8 cellular contexts compared by ENCODE assay signal in genomic region chr1:9629445-9630201, GRCh38. TPM values are rescaled to one million over a fixed set of nuclear protein-coding genes. Genes with fewer than 3 reads are reported as not detected.
DNase-seq lines count a peak whose midpoint lies in the region; ATAC-seq and TF ChIP-seq lines count a peak whose summit lies in the region.

No MANE protein-coding gene starts in this region.

- peaks cover 0 to 2% (median 0%) of the 10 kb centered on the region in 5 donors for H3K27me3 Mint-ChIP-seq in naive thymus-derived CD4-positive, alpha-beta T cell

- H3K9me3 ChIP-seq in OCI-LY1 (ENCODE audit: low read length) = no peaks in the 10 kb centered on the region; the same call in 1 of the 2 replicates
- H3K9me3 ChIP-seq in naive thymus-derived CD4-positive, alpha-beta T cell (ENCODE audit: control insufficient read depth in 2 of 3, low read length in 3 of 3) = no peaks in the 10 kb centered on the region
- H3K9me3 ChIP-seq in gastroesophageal sphincter = no peaks in the 10 kb centered on the region

- ATAC-seq in naive thymus-derived CD4-positive, alpha-beta T cell = peak; percentile 69
- no peak for ATAC-seq in gastroesophageal sphincter

- POLR2A ChIA-PET in naive thymus-derived CD4-positive, alpha-beta T cell (lab: Charles Lee) = interaction anchor here (0.6 to 10.3 kb wide), 23 partner anchors 13 to 197 kb away, joined by 3 to 439 read pairs (median 6); partner anchors contain the start of genes PIK3CD and TMEM201

- no peaks in the 10 kb centered on the region for H3K79me2 ChIP-seq in OCI-LY1 (ENCODE audit: insufficient read depth, low read length)

- peak overlapping the region; percentile 65 for H3K4me2 ChIP-seq in OCI-LY1 (ENCODE audit: low read length)

- no peaks in the 10 kb centered on the region for H4K20me1 ChIP-seq in OCI-LY1 (ENCODE audit: insufficient read depth, low read length)

- TF ChIP-seq EP300 in gastroesophageal sphincter (IDR thresholded peaks at IDR 0.05) = no peak

- no peak for TF ChIP-seq POLR2A in gastroesophageal sphincter (IDR thresholded peaks at IDR 0.05)

- DNase-seq in GM10266 (ENCODE audit: extremely low spot score) = peak; percentile 77
- DNase-seq in activated T-helper 1 cell treated with anti-CD3 and anti-CD28 coated beads, Interleukin-2, amount 50 U/mL, for 16 hours (ENCODE audit: low read depth in 1 of 2, low spot score in 1 of 2) = peak; percentile 55
- peak; percentile 53 to 86 (median 83) for DNase-seq in naive thymus-derived CD4-positive, alpha-beta T cell
- no peak for DNase-seq in middle frontal gyrus (ENCODE audit: extremely low spot score, low spot score)
- no peak for DNase-seq in NCI-H2171 (lab: John Stamatoyannopoulos, UW)
- no peak for DNase-seq in NCI-H1694 (lab: John Stamatoyannopoulos, UW)

- peak overlapping the region; percentile 85 to 98 (median 94) for H3K27ac Mint-ChIP-seq in naive thymus-derived CD4-positive, alpha-beta T cell

- peaks cover 55% of the 10 kb centered on the region for H3K4me1 ChIP-seq in OCI-LY1 (ENCODE audit: insufficient read depth, low read length, severe bottlenecking)
- H3K4me1 ChIP-seq in naive thymus-derived CD4-positive, alpha-beta T cell (ENCODE audit: control insufficient read depth in 2 of 2, insufficient read depth in 2 of 2, low read length in 2 of 2) = peaks cover 35 to 38% of the 10 kb centered on the region in 2 donors
- peaks cover 0 to 12% (median 0%) of the 10 kb centered on the region in 3 donors for H3K4me1 ChIP-seq in gastroesophageal sphincter

- H3K9me3 Mint-ChIP-seq in naive thymus-derived CD4-positive, alpha-beta T cell = peaks cover 0 to 1% (median 0%) of the 10 kb centered on the region in 11 donors

- no peak overlapping the region for H2AFZ ChIP-seq in OCI-LY1 (ENCODE audit: low read length)

- TF ChIP-seq CTCF in GM10266 (IDR thresholded peaks at IDR 0.05; ENCODE audit: control insufficient read depth, insufficient read depth, low read depth, missing control alignments) (no peak), OCI-LY1 (IDR thresholded peaks at IDR 0.05; ENCODE audit: low read length) (no peak), gastroesophageal sphincter (IDR thresholded peaks at IDR 0.05) (no peak)

- whole genome bisulfite sequencing in gastroesophageal sphincter (ENCODE audit: low coverage in 1 of 2), 2 donors = 0 to 73% methylated on average over 1 to 15 of the region's 29 CpGs

- peak overlapping the region; percentile 47 for H3K4me3 ChIP-seq in OCI-LY1 (ENCODE audit: low read depth, low read length, poor library complexity, severe bottlenecking)
- H3K4me3 ChIP-seq in naive thymus-derived CD4-positive, alpha-beta T cell (ENCODE audit: low read length) = peak overlapping the region; percentile 64
- peak overlapping the region in 1 of 2 donors; percentile 10 for H3K4me3 ChIP-seq in gastroesophageal sphincter

- H3K9ac ChIP-seq in OCI-LY1 (ENCODE audit: low read length) = peak overlapping the region; percentile 58

- H3K27me3 ChIP-seq in OCI-LY1 (ENCODE audit: insufficient read depth, low read length) (no peaks in the 10 kb centered on the region), gastroesophageal sphincter (peaks cover 19% of the 10 kb centered on the region)
- H3K27me3 ChIP-seq in naive thymus-derived CD4-positive, alpha-beta T cell (ENCODE audit: control insufficient read depth in 2 of 2, insufficient read depth in 2 of 2, low read length in 2 of 2) = no peaks in the 10 kb centered on the region

- CTCF ChIA-PET in naive thymus-derived CD4-positive, alpha-beta T cell (lab: Charles Lee) = interaction anchor here (0.9 to 6.6 kb wide), 18 partner anchors 8 to 281 kb away, joined by 3 to 112 read pairs (median 5); partner anchors contain the start of gene PIK3CD

- peak overlapping the region; percentile 94 for H3K27ac ChIP-seq in OCI-LY1 (ENCODE audit: low read depth, low read length, poor library complexity, severe bottlenecking)
- peak overlapping the region; percentile 87 for H3K27ac ChIP-seq in naive thymus-derived CD4-positive, alpha-beta T cell (ENCODE audit: low read depth, low read length)
- H3K27ac ChIP-seq in gastroesophageal sphincter = no peak overlapping the region

- no peaks in the 10 kb centered on the region for H3K9me2 ChIP-seq in OCI-LY1 (ENCODE audit: low read depth, low read length)

- H3K4me1 Mint-ChIP-seq in naive thymus-derived CD4-positive, alpha-beta T cell = peaks cover 46 to 72% (median 65%) of the 10 kb centered on the region in 7 donors

- H3K36me3 ChIP-seq in OCI-LY1 (ENCODE audit: insufficient read depth, low read length) (no peaks in the 10 kb centered on the region), gastroesophageal sphincter (no peaks in the 10 kb centered on the region)
- H3K36me3 ChIP-seq in naive thymus-derived CD4-positive, alpha-beta T cell (ENCODE audit: control insufficient read depth in 2 of 3, insufficient read depth in 3 of 3, low read length in 3 of 3) = no peaks in the 10 kb centered on the region

- H3K4me3 Mint-ChIP-seq in naive thymus-derived CD4-positive, alpha-beta T cell = peak overlapping the region; percentile 90 to 100 (median 98)

- H3K36me3 Mint-ChIP-seq in naive thymus-derived CD4-positive, alpha-beta T cell = peaks cover 3 to 45% (median 14%) of the 10 kb centered on the region in 5 donors

- intact Hi-C loops in naive thymus-derived CD4-positive, alpha-beta T cell (cut with micrococcal nuclease) = loop anchor here (1.0 to 5.0 kb wide), 5 partner anchors 60 to 403 kb away; partner anchors contain the start of gene UBE4B (in 2 of the 2)

- no peaks in the 10 kb centered on the region for H3F3A ChIP-seq in OCI-LY1 (ENCODE audit: insufficient read depth, low read length)

RNA-seq across cellular contexts. Expression of gene PIK3CD, which starts 21.9 kb away (rescaled TPM):
- 100 to 1,000 TPM; 269 to 313 (median 283) TPM for total RNA-seq in naive thymus-derived CD4-positive, alpha-beta T cell
- 100 to 1,000 TPM in 1 of 2 donors, 10 to 100 TPM in 1; 74.9 to 174 TPM for polyA plus RNA-seq in naive thymus-derived CD4-positive, alpha-beta T cell
- 10 to 100 TPM in 3 of 4 donors, 1 to 10 TPM in 1; 8.2 to 18.2 (median 15.4) TPM for total RNA-seq in gastroesophageal sphincter

RNA-seq across cellular contexts. Expression of gene TMEM201, which starts 40.9 kb away (rescaled TPM):
- 10 to 100 TPM in 3 of 5 experiments, 1 to 10 TPM in 2; 9.0 to 18.5 (median 10.0) TPM for total RNA-seq in naive thymus-derived CD4-positive, alpha-beta T cell
- 1 to 10 TPM; 1.0 to 3.3 TPM for polyA plus RNA-seq in naive thymus-derived CD4-positive, alpha-beta T cell
- total RNA-seq in gastroesophageal sphincter = 1 to 10 TPM; 4.4 to 9.3 (median 5.5) TPM

Comparison
In these comparisons a context has a peak if more than half of its experiments do, and no peak if none do; other contexts are left out.
1. DNase-seq: peak in GM10266 (single experiment), activated T-helper 1 cell treated with anti-CD3 and anti-CD28 coated beads, Interleukin-2, amount 50 U/mL, for 16 hours (2 of 2) and naive thymus-derived CD4-positive, alpha-beta T cell (9 of 9); none in middle frontal gyrus (single experiment), NCI-H2171 (single experiment) and NCI-H1694 (single experiment).
2. H3K27ac ChIP-seq: peak in OCI-LY1 (single experiment) and naive thymus-derived CD4-positive, alpha-beta T cell (single experiment); none in gastroesophageal sphincter (0 of 4).
3. RNA of gene PIK3CD, which starts 21.9 kb away (total RNA-seq): 269 to 313 TPM in naive thymus-derived CD4-positive, alpha-beta T cell; 8.2 to 18.2 TPM in gastroesophageal sphincter; every median in the first group is over 10 times any median in the second.